ENCODE assay signal across 8 cellular contexts in the genomic region with DNA sequence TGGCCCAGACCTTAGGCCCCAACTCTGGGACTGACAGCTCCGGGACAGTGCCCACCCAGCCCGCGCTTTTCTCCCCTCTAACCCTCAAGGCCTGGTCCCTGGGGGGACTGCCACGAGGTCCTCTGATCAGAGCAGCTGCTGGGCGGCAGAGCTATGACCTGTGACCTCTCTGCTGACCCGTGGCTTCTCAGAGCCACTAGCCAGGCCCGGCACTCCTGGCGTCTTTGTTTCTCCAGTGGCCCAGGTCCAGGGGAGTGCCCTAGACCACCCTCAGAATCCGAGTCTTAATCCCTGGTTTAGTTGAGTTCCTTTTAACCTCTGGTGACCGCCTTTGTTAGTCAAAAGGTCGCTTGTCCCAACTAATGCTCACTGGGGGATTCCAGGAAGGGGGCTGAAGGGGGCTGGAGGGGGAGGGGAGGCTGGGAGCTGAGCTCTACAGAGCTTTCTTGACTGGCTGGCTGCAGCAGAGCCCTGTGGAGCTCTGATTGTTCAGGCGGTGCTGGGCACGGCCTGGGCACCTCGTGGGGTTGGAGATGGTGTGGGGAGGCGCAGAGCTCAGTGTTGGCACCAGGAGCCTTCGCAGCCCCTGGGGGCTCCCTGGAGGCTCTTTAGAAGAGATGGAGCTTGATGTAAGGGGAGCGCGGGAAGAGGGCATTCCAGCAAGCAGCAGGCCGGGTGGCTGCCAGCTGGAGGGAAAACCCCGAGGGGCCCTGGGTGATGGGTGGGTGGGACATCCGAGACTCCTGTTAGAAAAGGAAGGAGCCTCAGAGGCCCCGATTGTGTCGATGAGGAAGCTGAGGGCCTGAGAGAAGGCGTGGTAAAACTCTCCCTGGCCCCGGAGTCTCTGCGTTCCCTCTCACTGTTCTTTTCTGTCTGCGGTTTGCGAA. TPM values are rescaled to one million over a fixed set of nuclear protein-coding genes. Genes with fewer than 3 reads are reported as not detected.
DNase-seq lines count a peak whose midpoint lies in the region; ATAC-seq and TF ChIP-seq lines count a peak whose summit lies in the region.

No MANE protein-coding gene starts in this region.

- no peak for TF ChIP-seq POLR2A in NB4 (IDR thresholded peaks at IDR 0.05; ENCODE audit: extremely low read depth, insufficient read length)

- POLR2A ChIA-PET in naive thymus-derived CD8-positive, alpha-beta T cell (lab: Charles Lee), result no interaction called here

- no peak overlapping the region for H3K9ac ChIP-seq in duodenal mucosa (ENCODE audit: low read depth in 1 of 2, low read length in 2 of 2)

- DNase-seq in AG20443 (ENCODE audit: low spot score) (peak; percentile 64), NB4 (ENCODE audit: low read depth) (peak; percentile 68), activated gamma-delta T cell (lab: John Stamatoyannopoulos, UW) (no peak), OCI-M1 (lab: John Stamatoyannopoulos, UW) (no peak), NAMALWA (ENCODE audit: low spot score) (no peak)
- DNase-seq in naive thymus-derived CD8-positive, alpha-beta T cell, result no peak

- H3K27me3 ChIP-seq in duodenal mucosa (ENCODE audit: control insufficient read depth in 1 of 2, insufficient read depth in 2 of 2, low read length in 2 of 2), result peaks cover 20% of the 10 kb centered on the region in 2 donors

- H3K27me3 Mint-ChIP-seq in naive thymus-derived CD8-positive, alpha-beta T cell, result peaks cover 20 to 77% (median 43%) of the 10 kb centered on the region in 5 donors

- H3K36me3 Mint-ChIP-seq in naive thymus-derived CD8-positive, alpha-beta T cell, result no peaks in the 10 kb centered on the region

- no peaks in the 10 kb centered on the region for H3K9me3 Mint-ChIP-seq in naive thymus-derived CD8-positive, alpha-beta T cell

- peak overlapping the region in 7 of 10 donors; percentile 18 to 60 (median 45) for H3K4me3 Mint-ChIP-seq in naive thymus-derived CD8-positive, alpha-beta T cell

- H3K27ac ChIP-seq in duodenal mucosa (ENCODE audit: low read depth, low read length), result peak overlapping the region; percentile 20

- no peak overlapping the region for H3K27ac Mint-ChIP-seq in naive thymus-derived CD8-positive, alpha-beta T cell

- H3K9me3 ChIP-seq in duodenal mucosa (ENCODE audit: control insufficient read depth in 1 of 2, low read length in 2 of 2), result no peaks in the 10 kb centered on the region

- peaks cover 0 to 8% of the 10 kb centered on the region in 2 donors for H3K4me1 ChIP-seq in duodenal mucosa (ENCODE audit: control insufficient read depth in 1 of 2, insufficient read depth in 2 of 2, low read length in 2 of 2)

- H3K4me1 Mint-ChIP-seq in naive thymus-derived CD8-positive, alpha-beta T cell, result peaks cover 1 to 10% (median 7%) of the 10 kb centered on the region in 4 donors

- TF ChIP-seq CTCF in NB4 (IDR thresholded peaks at IDR 0.05; ENCODE audit: low read depth, low read length), result no peak

- H3K4me3 ChIP-seq in NB4 (ENCODE audit: low read depth, low read length) (no peak overlapping the region), duodenal mucosa (ENCODE audit: low read depth in 1 of 2, low read length in 2 of 2) (peak overlapping the region; percentile 43 to 55)

- no peak for ATAC-seq in naive thymus-derived CD8-positive, alpha-beta T cell
- ATAC-seq in GM18498 (IDR thresholded peaks at IDR 0.05; ENCODE audit: unreplicated experiment), result no peak

- H3K36me3 ChIP-seq in duodenal mucosa (ENCODE audit: control insufficient read depth in 1 of 2, insufficient read depth in 2 of 2, low read length in 2 of 2), result no peaks in the 10 kb centered on the region

RNA-seq across cellular contexts. Expression of a gene that starts 1.4 kb away (rescaled TPM):
- total RNA-seq in naive thymus-derived CD8-positive, alpha-beta T cell, result not detected
- polyA plus RNA-seq in naive thymus-derived CD8-positive, alpha-beta T cell, result not detected

Comparison
In these comparisons a context has a peak if more than half of its experiments do, and no peak if none do; other contexts are left out.
1. DNase-seq: peak in AG20443 (single experiment) and NB4 (single experiment); none in naive thymus-derived CD8-positive, alpha-beta T cell (0 of 10), activated gamma-delta T cell (single experiment), OCI-M1 (single experiment) and NAMALWA (single experiment).